8 cellular contexts compared by ENCODE assay signal in genomic region chr2:219176818-219177593, GRCh38. TPM values are rescaled to one million over a fixed set of nuclear protein-coding genes. Genes with fewer than 3 reads are reported as not detected.
DNase-seq lines count a peak whose midpoint lies in the region; ATAC-seq and TF ChIP-seq lines count a peak whose summit lies in the region.

Gene CNPPD1, minus strand, starts transcription at chr2:219176925. Its CDS starts 97 bp downstream, at chr2:219176828.

- peak within 1 kb of the TSS; percentile 87 for H3K9ac ChIP-seq in PC-3 (ENCODE audit: low read length)
- peak within 1 kb of the TSS; percentile 97 to 98 for H3K9ac ChIP-seq in mucosa of rectum (ENCODE audit: low read depth in 1 of 2, low read length in 2 of 2)

- H3K4me3 ChIP-seq in PC-3 (ENCODE audit: low read length) (peak within 1 kb of the TSS; percentile 83), epithelial cell of proximal tubule (ENCODE audit: low read depth, low read length) (peak within 1 kb of the TSS; percentile 92), mucosa of rectum (ENCODE audit: low read length in 2 of 2) (peak within 1 kb of the TSS; percentile 95 to 98)

- TF ChIP-seq CTCF in PC-3 (conservative IDR thresholded peaks at IDR 0.05; ENCODE audit: low read depth, low read length) = no peak
- TF ChIP-seq CTCF in epithelial cell of proximal tubule (conservative IDR thresholded peaks at IDR 0.05; ENCODE audit: low read depth, low read length) = no peak

- H3K79me2 ChIP-seq in PC-3 (ENCODE audit: low read length) = peaks cover 50% of the 10 kb centered on the region

- H4K20me1 ChIP-seq in PC-3 (ENCODE audit: low read length) = peaks cover 4% of the 10 kb centered on the region; the same call in 1 of the 2 replicates

- H3K4me1 ChIP-seq in PC-3 (ENCODE audit: insufficient read depth, low read length) (peaks cover 24% of the 10 kb centered on the region), mucosa of rectum (ENCODE audit: control insufficient read depth in 2 of 2, insufficient read depth in 2 of 2, low read length in 2 of 2) (peaks cover 22 to 25% of the 10 kb centered on the region in 2 donors)

- DNase-seq in DMS 273 treated with DMSO at 0.1 percent for 48 hours (lab: John Stamatoyannopoulos, UW) (peak; percentile 63), HuH-7.5 (ENCODE audit: low spot score) (peak; percentile 78), PC-3 (peak; percentile 83), activated T-cell treated with anti-CD3 and anti-CD28 coated beads for 4 hours (peak; percentile 76), epithelial cell of proximal tubule (ENCODE audit: low read depth) (no peak)
- peak; percentile 89 for DNase-seq in stimulated activated CD8-positive, alpha-beta memory T cell treated with anti-CD3 and anti-CD28 coated beads, Interleukin-4, amount 100 ng/mL, for 48 hours

- H3K9me2 ChIP-seq in PC-3 (replicated peaks; ENCODE audit: low read length) = no peaks in the 10 kb centered on the region

- H3K27ac ChIP-seq in PC-3 (ENCODE audit: low read length) (peak within 1 kb of the TSS; percentile 94), mucosa of rectum (ENCODE audit: low read depth in 2 of 2, low read length in 2 of 2) (peak within 1 kb of the TSS; percentile 99 to 100)

- H3K9me3 ChIP-seq in PC-3 (ENCODE audit: low read length) (no peaks in the 10 kb centered on the region), mucosa of rectum (ENCODE audit: control insufficient read depth in 2 of 2, low read length in 2 of 2) (no peaks in the 10 kb centered on the region)

- CTCF ChIA-PET in PC-3 (lab: Charles Lee) = interaction anchor here (0.9 kb wide), 3 partner anchors 41 to 98 kb away, joined by 3 to 5 read pairs (median 4); no protein-coding TSS in a partner anchor

- H3K36me3 ChIP-seq in PC-3 (ENCODE audit: low read depth, low read length) (peaks cover 26% of the 10 kb centered on the region; the same call in 1 of the 2 replicates), mucosa of rectum (ENCODE audit: control insufficient read depth in 2 of 2, insufficient read depth in 2 of 2, low read length in 2 of 2) (peaks cover 50 to 53% of the 10 kb centered on the region in 2 donors)

- POLR2A ChIA-PET in PC-3 (lab: Charles Lee; ENCODE audit: unreplicated experiment) = interaction anchor here (0.6 kb wide), 2 partner anchors 41 to 116 kb away, joined by 3 to 4 read pairs; no protein-coding TSS in a partner anchor

- H3K27me3 ChIP-seq in PC-3 (ENCODE audit: low read length) (no peaks in the 10 kb centered on the region), mucosa of rectum (ENCODE audit: control insufficient read depth in 2 of 2, insufficient read depth in 2 of 2, low read length in 2 of 2) (no peaks in the 10 kb centered on the region)

- intact Hi-C loops in PC-3 (cut with micrococcal nuclease) = loop anchor here (1.0 to 5.0 kb wide), 3 partner anchors 17 to 120 kb away; partner anchors contain the start of genes NHEJ1 and ZFAND2B

- H3K4me2 ChIP-seq in PC-3 (ENCODE audit: low read length) = peak within 1 kb of the TSS; percentile 98

- ATAC-seq in GM21515 (IDR thresholded peaks at IDR 0.05; ENCODE audit: unreplicated experiment) = peak; percentile 57
- peak; percentile 66 for ATAC-seq in PC-3

- H3F3A ChIP-seq in PC-3 (ENCODE audit: low read length, unreplicated experiment) = peaks cover 5% of the 10 kb centered on the region

- TSS peak; percentile 18 for BruUV-seq in PC-3 (replicated peaks; lab: Mats Ljungman, UMichigan)

- peak within 1 kb of the TSS; percentile 93 for H2AFZ ChIP-seq in PC-3 (ENCODE audit: low read length)

RNA-seq across cellular contexts. Expression of gene CNPPD1, which starts in this region (rescaled TPM):
- total RNA-seq in PC-3 (2014; rRNA removed) (38.2 and 44.0 TPM in 2 replicates), epithelial cell of proximal tubule (37.5 and 51.0 TPM in 2 replicates)
